ENCODE assay signal across 25 cellular contexts in genomic region chr14:103857256-103857655, GRCh38. TPM values are rescaled to one million over a fixed set of nuclear protein-coding genes. Genes with fewer than 3 reads are reported as not detected.
DNase-seq lines count a peak whose midpoint lies in the region; ATAC-seq, FAIRE-seq and TF ChIP-seq lines count a peak whose summit lies in the region.
"Had no signal": no experiment of that assay in that cellular context is flagged by ENCODE, and none has a peak within 500 bp of the region (broad histone marks: within the 10 kb centered on the region; RNA-seq: fewer than 3 reads in every experiment).

No MANE protein-coding gene starts in this region.

- H4K91ac ChIP-seq in H1 (replicated peaks; ENCODE audit: insufficient read length, low read length), result no peak overlapping the region

- H3K9ac ChIP-seq in H1 (replicated peaks in 1 of 4; ENCODE audit: extremely low read depth in 1 of 4, low read depth in 3 of 4, low read length in 3 of 4) (no peak overlapping the region), HepG2 (ENCODE audit: insufficient read depth, low read depth, low read length) (no peak overlapping the region)

- no peaks in the 10 kb centered on the region for H3K23me2 ChIP-seq in H1 (ENCODE audit: low read depth, low read length)

- no peak overlapping the region for H3K14ac ChIP-seq in H1 (ENCODE audit: insufficient read length)

- H3K27ac ChIP-seq in H1 (ENCODE audit: low read depth, low read length) (no peak overlapping the region), spleen (no peak overlapping the region), HepG2 (ENCODE audit: extremely low read length, insufficient read depth, low read length) (no peak overlapping the region)
- H3K27ac ChIP-seq: HL-60 had no signal

- 0 out of 2 replicates have a peak overlapping the region, but pooled peaks have one; percentile 53 for H2BK15ac ChIP-seq in H1 (ENCODE audit: low read length)

- WGBS in H1 (ENCODE audit: extremely low coverage in 1 of 2, insufficient coverage in 1 of 2, insufficient read length in 1 of 2, insufficient replicate concordance in 2 of 2, low coverage in 1 of 2, low lambda C conversion rate in 2 of 2, missing lambda C conversion rate in 1 of 2), 2 experiments, result 66% methylated on average over 6 of the region's 6 CpGs; no CpG with 5 or more reads in 1 of the 2 experiments
- 71 to 91% (median 77%) methylated on average over 6 of the region's 6 CpGs for WGBS in spleen, 5 donors
- WGBS in HepG2 (ENCODE audit: low lambda C conversion rate), result 53% methylated on average over 5 of the region's 6 CpGs

- no peaks in the 10 kb centered on the region for H3K36me3 ChIP-seq in H7 (replicated peaks; ENCODE audit: control insufficient read depth, insufficient read depth, low read length)
- no peaks in the 10 kb centered on the region for H3K36me3 ChIP-seq in H1 (ENCODE audit: control insufficient read depth in 2 of 4, insufficient read depth in 4 of 4, low read length in 3 of 4)
- no peaks in the 10 kb centered on the region for H3K36me3 ChIP-seq in mucosa of descending colon (ENCODE audit: low read depth)
- H3K36me3 ChIP-seq in spleen, result no peaks in the 10 kb centered on the region
- H3K36me3 ChIP-seq in HepG2 (replicated peaks in 1 of 2; ENCODE audit: control insufficient read depth in 1 of 2, insufficient read depth in 2 of 2, low read length in 2 of 2), result no peaks in the 10 kb centered on the region
- H3K36me3 ChIP-seq: BE2C, HAP-1 had no signal

- 0 out of 2 replicates have a peak overlapping the region, but pooled peaks have one; percentile 9 for H2BK12ac ChIP-seq in H1 (ENCODE audit: low read depth, low read length)

- TF ChIP-seq RAD21 in H1 (IDR thresholded peaks at IDR 0.05 in 1 of 2, conservative IDR thresholded peaks at IDR 0.05 in 1 of 2; ENCODE audit: low read depth in 2 of 2, low read length in 2 of 2) (no peak), HepG2 (CRISPR knock-in tag; IDR thresholded peaks at IDR 0.05) (no peak)

- POLR2A ChIA-PET in H1 (lab: Charles Lee; ENCODE audit: partially characterized antibody), result interaction anchor here (2.2 kb wide), 1 partner anchor 9 kb away, joined by 7 read pairs; the partner anchor contains the start of gene PPP1R13B
- POLR2A ChIA-PET in HepG2 (lab: Yijun Ruan, JAX), result no interaction called here

- H3K4me1 ChIP-seq in H1 (replicated peaks in 1 of 4; ENCODE audit: control insufficient read depth in 3 of 4, insufficient read depth in 4 of 4, low read length in 3 of 4), result peaks cover 0 to 25% (median 21%) of the 10 kb centered on the region in 4 experiments; a peak in 6 of 7 replicates
- peaks cover 11% of the 10 kb centered on the region for H3K4me1 ChIP-seq in mucosa of descending colon (ENCODE audit: low read depth)
- peaks cover 0 to 75% (median 27%) of the 10 kb centered on the region in 6 donors for H3K4me1 ChIP-seq in spleen
- H3K4me1 ChIP-seq in HepG2 (ENCODE audit: insufficient read depth, low read length), result peaks cover 75% of the 10 kb centered on the region

- no peak overlapping the region for H3K56ac ChIP-seq in H1 (replicated peaks; ENCODE audit: insufficient read length, low read depth, low read length)

- TF ChIP-seq CTCF in H1 (IDR thresholded peaks at IDR 0.05; ENCODE audit: control extremely low read depth in 1 of 3, insufficient read depth in 1 of 3, low read depth in 1 of 3, low read length in 3 of 3), result no peak
- TF ChIP-seq CTCF in mucosa of descending colon (IDR thresholded peaks at IDR 0.05), result no peak
- no peak for TF ChIP-seq CTCF in spleen (IDR thresholded peaks at IDR 0.05 in 8 of 11, conservative IDR thresholded peaks at IDR 0.05 in 3 of 11)
- no peak for TF ChIP-seq CTCF in HepG2 (CRISPR knock-in tag; IDR thresholded peaks at IDR 0.05)

- no peaks in the 10 kb centered on the region for H3K79me2 ChIP-seq in H1 (ENCODE audit: control insufficient read depth in 1 of 2, insufficient read depth in 2 of 2, low read length in 2 of 2)
- H3K79me2 ChIP-seq in HepG2 (ENCODE audit: insufficient read depth, low read length), result no peaks in the 10 kb centered on the region

- intact Hi-C loops in mucosa of descending colon (cut with DNase I, micrococcal nuclease) (no loop called here), spleen (cut with DNase I; ENCODE audit: low total_unique reads) (no loop called here), HepG2 (cut with micrococcal nuclease; ENCODE audit: unreplicated experiment) (no loop called here)

- CTCF ChIA-PET in H1 (lab: Charles Lee; ENCODE audit: partially characterized antibody), result interaction anchor here (2.3 kb wide), 1 partner anchor 42 kb away, joined by 23 read pairs; no protein-coding TSS in a partner anchor
- CTCF ChIA-PET in HepG2 (lab: Yijun Ruan, JAX; ENCODE audit: low intra/inter-chr PET ratio, low total read pairs), result no interaction called here

- H3K79me1 ChIP-seq in H1 (ENCODE audit: low read depth, low read length), result no peaks in the 10 kb centered on the region; the same call in 1 of the 2 replicates

- no peak for ATAC-seq in mucosa of descending colon
- no peak for ATAC-seq in HepG2
- ATAC-seq: GM12878, K562 had no signal

- FAIRE-seq in H1 (lab: Jason Lieb, UNC) (no peak), HepG2 (lab: Jason Lieb, UNC) (no peak)
- FAIRE-seq: A204.1, GM12878, GM18507, K562 had no signal

- H3K4me3 ChIP-seq in H7 (ENCODE audit: insufficient read depth, low read depth, low read length) (no peak overlapping the region), H1 (ENCODE audit: extremely low read depth in 1 of 4, insufficient read depth in 2 of 4, low read depth in 3 of 4, low read length in 4 of 4) (no peak overlapping the region), mucosa of descending colon (no peak overlapping the region), spleen (no peak overlapping the region), HepG2 (replicated peaks in 1 of 3; ENCODE audit: insufficient read depth in 1 of 3, low read depth in 2 of 3, low read length in 3 of 3) (no peak overlapping the region)
- H3K4me3 ChIP-seq: GM12878, HAP-1, K562 had no signal

- TF ChIP-seq EP300 in H1 (IDR thresholded peaks at IDR 0.05; ENCODE audit: borderline replicate concordance in 1 of 2, low read depth in 2 of 2, low read length in 2 of 2) (no peak), HepG2 (IDR thresholded peaks at IDR 0.05; ENCODE audit: low read depth in 2 of 2, low read length in 2 of 2) (no peak), HepG2 (CRISPR knock-in tag; IDR thresholded peaks at IDR 0.05; ENCODE audit: borderline replicate concordance) (no peak)

- no peaks in the 10 kb centered on the region for H3K27me3 ChIP-seq in H7 (ENCODE audit: control insufficient read depth, insufficient read depth, low read length)
- H3K27me3 ChIP-seq in H1 (replicated peaks in 1 of 4; ENCODE audit: control insufficient read depth in 3 of 4, extremely low read depth in 1 of 4, insufficient read depth in 3 of 4, low read length in 3 of 4), result no peaks in the 10 kb centered on the region
- H3K27me3 ChIP-seq in spleen (replicated peaks in 1 of 7), result peaks cover 0 to 5% (median 0%) of the 10 kb centered on the region in 7 donors
- 0 out of 5 replicates have a peak, but pooled peaks cover 0 to 4% of the 10 kb centered on the region in 2 experiments for H3K27me3 ChIP-seq in HepG2 (ENCODE audit: control insufficient read depth in 1 of 2, insufficient read depth in 2 of 2, low read length in 2 of 2)
- H3K27me3 ChIP-seq: BE2C had no signal

- no peak overlapping the region for H3K18ac ChIP-seq in H1 (ENCODE audit: extremely low read depth, low read length)

- H2BK5ac ChIP-seq in H1 (ENCODE audit: low read depth, low read length), result no peak overlapping the region

- H3K23ac ChIP-seq in H1 (ENCODE audit: insufficient read length), result no peak overlapping the region

- peak; percentile 15 for DNase-seq in H7
- no peak for DNase-seq in H1 (ENCODE audit: low read depth in 1 of 2, low spot score in 2 of 2)
- DNase-seq in mucosa of descending colon, result peak in 2 of 3 donors; percentile 11
- DNase-seq in spleen, result peak; percentile 49
- no peak for DNase-seq in HepG2 (ENCODE audit: low spot score)
- DNase-seq in nucleus accumbens (lab: John Stamatoyannopoulos, UW), result no peak
- DNase-seq in cerebellar nuclear complex (lab: John Stamatoyannopoulos, UW), result no peak
- DNase-seq: ACHN; BE2C; C1 segment of cervical spinal cord; CD4-positive, CD25-positive, alpha-beta regulatory T cell; CD8-positive, alpha-beta memory T cell; COR-L47; DMS 273 treated with DMSO at 0.1 percent for 48 hours; DMS53; DND-41; EL; GOT3; IMR-90 had no signal

- no peak overlapping the region for H4K5ac ChIP-seq in H1 (ENCODE audit: insufficient read length, low read depth, low read length)

- no peak overlapping the region for H2BK120ac ChIP-seq in H1 (replicated peaks; ENCODE audit: low read depth, low read length)

- H3K9me3 ChIP-seq in H1 (ENCODE audit: insufficient read depth in 2 of 2, low read depth in 1 of 2, low read length in 1 of 2) (no peaks in the 10 kb centered on the region), mucosa of descending colon (no peaks in the 10 kb centered on the region), spleen (no peaks in the 10 kb centered on the region), HepG2 (ENCODE audit: low read length) (no peaks in the 10 kb centered on the region)
- H3K9me3 ChIP-seq: BE2C, HAP-1 had no signal

- no peak overlapping the region for H2BK20ac ChIP-seq in H1 (ENCODE audit: low read length)

- H2AFZ ChIP-seq in H1 (ENCODE audit: low read length) (no peak overlapping the region), HepG2 (ENCODE audit: low read length) (no peak overlapping the region)

- TF ChIP-seq POLR2A in H1 (IDR thresholded peaks at IDR 0.05; ENCODE audit: control extremely low read depth in 1 of 2, low read depth in 2 of 2, low read length in 2 of 2) (no peak), spleen (IDR thresholded peaks at IDR 0.05) (no peak), HepG2 (IDR thresholded peaks at IDR 0.05; ENCODE audit: insufficient read depth in 1 of 2, low read depth in 2 of 2, low read length in 2 of 2) (no peak)

- no TSS peak for BruUV-seq in HepG2 (replicated peaks; lab: Mats Ljungman, UMichigan)

- no peak overlapping the region for H4K8ac ChIP-seq in H1 (ENCODE audit: extremely low read depth, insufficient read depth, low read length)

- no peaks in the 10 kb centered on the region for H4K20me1 ChIP-seq in H1 (replicated peaks in 1 of 2; ENCODE audit: control insufficient read depth in 1 of 2, insufficient read depth in 2 of 2, low read length in 2 of 2)
- no peaks in the 10 kb centered on the region for H4K20me1 ChIP-seq in HepG2 (ENCODE audit: insufficient read depth, low read length)

- H3K4me2 ChIP-seq in H1 (ENCODE audit: insufficient read depth in 1 of 2, low read depth in 2 of 2, low read length in 2 of 2) (no peak overlapping the region), HepG2 (ENCODE audit: low read depth, low read length) (no peak overlapping the region)

- no peak overlapping the region for H2AK5ac ChIP-seq in H1 (ENCODE audit: low read depth, low read length)

- peak overlapping the region; percentile 62 for H3K4ac ChIP-seq in H1 (replicated peaks; ENCODE audit: insufficient read length, low read depth, low read length)

- in situ Hi-C loops in HepG2 (cut with HindIII; ENCODE audit: extremely low pct_ligation_motif_present, low pct_unique_long_range_greater_than_20kb), result no loop called here

RNA-seq across cellular contexts. Expression of gene PPP1R13B, which starts 9.9 kb away (rescaled TPM):
- total RNA-seq in H7 (2014; rRNA removed; shearing (Covaris generic)), result 2.3 and 2.8 TPM in 2 replicates
- 8.9 and 9.7 TPM in 2 replicates for total RNA-seq in H1 (2021; fragmentation: NEBNext Ultra II Directional; extraction: Animal tissue kit (Norgen Biotek cat#: 25700))
- polyA plus RNA-seq in H1 (2011; rRNA removed), result 2.6 and 4.5 TPM in 2 replicates
- polyA plus RNA-seq in H1 (2011; cell fraction: cytosol; rRNA removed), result 2.7 TPM
- polyA plus RNA-seq in H1 (2011; cell fraction: nucleus; rRNA removed), result 9.9 TPM
- polyA plus RNA-seq in H1 (2012, experiment 1 of 2), result 5.3 to 8.0 TPM (median 5.5 TPM) in 4 replicates
- 2.4 TPM for polyA plus RNA-seq in H1 (2012, experiment 2 of 2)
- 4.8 TPM for polyA plus RNA-seq in H1 (2013, experiment 1 of 2)
- 5.1 TPM for polyA plus RNA-seq in H1 (2013, experiment 2 of 2)
- 5.4 and 9.3 TPM in 2 replicates for polyA minus RNA-seq in H1 (2011; rRNA and poly(A)+ RNA removed)
- polyA minus RNA-seq in H1 (2011; cell fraction: cytosol; rRNA and poly(A)+ RNA removed), result 5.7 TPM
- polyA minus RNA-seq in H1 (2011; cell fraction: nucleus; rRNA and poly(A)+ RNA removed), result 7.7 TPM
- 10 to 100 TPM; 49.6 to 65.5 (median 52.1) TPM for total RNA-seq in mucosa of descending colon
- 10 to 100 TPM; 23.4 to 95.3 (median 52.9) TPM for total RNA-seq in spleen
- 10 to 100 TPM in 2 of 3 donors, 1 to 10 TPM in 1; 5.7 to 27.0 (median 12.7) TPM for polyA plus RNA-seq in spleen
- 5.3 and 9.4 TPM in 2 replicates for total RNA-seq in HepG2 (2016; rRNA removed; fragmentation: Illumina TruSeq; extraction: Trizol)
- total RNA-seq in HepG2 (2016; cell fraction: cytosol; rRNA removed; fragmentation: Illumina TruSeq; extraction: Trizol; ENCODE audit: low read depth), result 36.5 and 44.3 TPM in 2 replicates
- total RNA-seq in HepG2 (2016; cell fraction: insoluble cytoplasmic fraction; rRNA removed; fragmentation: Illumina TruSeq; extraction: Trizol), result 5.9 and 7.8 TPM in 2 replicates
- 11.4 and 12.4 TPM in 2 replicates for total RNA-seq in HepG2 (2016; cell fraction: membrane; rRNA removed; fragmentation: Illumina TruSeq; extraction: Trizol)
- 13.0 and 13.3 TPM in 2 replicates for total RNA-seq in HepG2 (2016; cell fraction: nucleus; rRNA removed; fragmentation: Illumina TruSeq; extraction: Trizol)
- polyA plus RNA-seq in HepG2 (2011; rRNA removed), result 4.6 and 5.3 TPM in 2 replicates
- 2.9 and 3.0 TPM in 2 replicates for polyA plus RNA-seq in HepG2 (2011; cell fraction: cytosol; rRNA removed)
- 20.9 and 24.0 TPM in 2 replicates for polyA plus RNA-seq in HepG2 (2011; cell fraction: nucleus; rRNA removed)
- 5.1 and 6.3 TPM in 2 replicates for polyA plus RNA-seq in HepG2 (2012)
- 2.2 and 2.3 TPM in 2 replicates for polyA plus RNA-seq in HepG2 (2016; cell fraction: cytosol; fragmentation: Illumina TruSeq; extraction: Trizol; ENCODE audit: low read depth)
- 4.2 and 6.1 TPM in 2 replicates for polyA plus RNA-seq in HepG2 (2016; cell fraction: insoluble cytoplasmic fraction; fragmentation: Illumina TruSeq; extraction: Trizol; ENCODE audit: low read depth)
- polyA plus RNA-seq in HepG2 (2016; cell fraction: membrane; fragmentation: Illumina TruSeq; extraction: Trizol; ENCODE audit: low read depth), result 4.0 and 4.8 TPM in 2 replicates
- 33.9 and 35.1 TPM in 2 replicates for polyA plus RNA-seq in HepG2 (2016; cell fraction: nucleus; fragmentation: Illumina TruSeq; extraction: Trizol; ENCODE audit: insufficient read depth, low read depth)
- polyA minus RNA-seq in HepG2 (2011; rRNA and poly(A)+ RNA removed; ENCODE audit: low replicate concordance), result 8.5 and 13.6 TPM in 2 replicates
- 2.9 and 4.5 TPM in 2 replicates for polyA minus RNA-seq in HepG2 (2011; cell fraction: cytosol; rRNA and poly(A)+ RNA removed)
- 14.5 and 21.1 TPM in 2 replicates for polyA minus RNA-seq in HepG2 (2011; cell fraction: nucleus; rRNA and poly(A)+ RNA removed)

Comparison
In these comparisons a context has a peak if more than half of its experiments do, and no peak if none do; other contexts are left out.
1. DNase-seq: peak in H7 (single experiment), mucosa of descending colon (2 of 3) and spleen (single experiment); none in H1 (0 of 2), HepG2 (single experiment), nucleus accumbens (0 of 56) and cerebellar nuclear complex (0 of 2).